ENCODE assay signal across 25 cellular contexts in the genomic region with DNA sequence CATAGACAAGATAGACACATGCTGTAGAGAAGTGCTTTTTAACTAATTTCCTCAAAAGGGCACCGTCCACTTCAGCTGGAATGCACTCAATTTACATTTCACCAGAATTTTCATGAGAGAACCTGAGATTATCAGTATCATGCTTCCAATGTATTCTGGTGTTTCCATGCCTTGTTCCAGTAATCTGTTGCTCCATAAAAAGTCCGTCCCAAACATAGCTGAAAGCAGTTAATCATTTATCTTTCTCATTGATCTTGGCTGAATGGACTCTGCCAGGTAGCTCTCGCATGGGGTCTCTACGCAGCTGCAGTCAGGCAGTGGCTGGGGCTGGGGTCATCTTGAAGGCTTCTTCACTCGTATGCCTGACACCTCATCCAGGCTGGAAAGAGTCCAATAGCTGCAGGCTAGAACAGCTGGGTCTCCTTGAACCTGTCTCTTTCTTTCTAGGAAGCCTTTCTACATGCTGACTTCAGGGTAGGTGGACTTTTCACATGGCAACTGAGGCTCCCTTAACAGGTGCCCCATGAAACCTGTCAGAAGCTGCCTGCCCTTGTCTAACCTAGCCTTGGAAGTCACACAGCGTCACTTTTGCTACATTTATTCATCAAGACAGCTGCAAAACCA. TPM values are rescaled to one million over a fixed set of nuclear protein-coding genes. Genes with fewer than 3 reads are reported as not detected.
"Had no signal": no experiment of that assay in that cellular context is flagged by ENCODE, and none has a peak within 500 bp of the region (broad histone marks: within the 10 kb centered on the region; RNA-seq: fewer than 3 reads in every experiment).

No MANE protein-coding gene starts in this region.

- ATAC-seq: effector memory CD8-positive, alpha-beta T cell; gastroesophageal sphincter; natural killer cell treated with Interleukin-12 subunit alpha and Interleukin-12 subunit beta and Interleukin-15 and Interleukin-18, amount 100 ng/mL, for 72 hours; psoas muscle had no signal

- H3K4me3 ChIP-seq: esophagus muscularis mucosa, gastroesophageal sphincter, left ventricle myocardium inferior, lung, neural progenitor cell, psoas muscle, sigmoid colon, skin epidermis, suprapubic skin, thyroid gland, upper lobe of left lung, vagina had no signal

- H3K36me3 Mint-ChIP-seq: immature natural killer cell; natural killer cell treated with Interleukin-12 subunit alpha and Interleukin-12 subunit beta and Interleukin-15 and Interleukin-18, amount 100 ng/mL, for 72 hours; neural progenitor cell had no signal

- H3K9me3 ChIP-seq: esophagus muscularis mucosa, gastroesophageal sphincter, left ventricle myocardium inferior, psoas muscle, sigmoid colon, suprapubic skin, thyroid gland, upper lobe of left lung, vagina had no signal

- FAIRE-seq: keratinocyte had no signal

- DNase-seq: effector memory CD8-positive, alpha-beta T cell; foreskin fibroblast; glutamatergic neuron; immature natural killer cell; left ventricle myocardium inferior; mesenchymal stem cell; midbrain; occipital lobe; psoas muscle; sigmoid colon; stimulated activated CD4-positive, alpha-beta T cell treated with anti-CD3 and anti-CD28 coated beads, Interleukin-2, amount 100 ng/mL, for 24 hours; stimulated activated naive CD4-positive, alpha-beta T cell; thyroid gland; upper lobe of left lung had no signal

- H3K79me2 ChIP-seq: parathyroid adenoma had no signal

- H3K27ac ChIP-seq: epithelial cell of prostate, esophagus muscularis mucosa, gastroesophageal sphincter, left ventricle myocardium inferior, neural progenitor cell, parathyroid adenoma, psoas muscle, sigmoid colon, suprapubic skin, thyroid gland, upper lobe of left lung, vagina had no signal

- H3K36me3 ChIP-seq: esophagus muscularis mucosa, gastroesophageal sphincter, left ventricle myocardium inferior, neural progenitor cell, sigmoid colon, suprapubic skin, thyroid gland, upper lobe of left lung, vagina had no signal

- H3K9me3 Mint-ChIP-seq: effector memory CD8-positive, alpha-beta T cell; immature natural killer cell; natural killer cell treated with Interleukin-12 subunit alpha and Interleukin-12 subunit beta and Interleukin-15 and Interleukin-18, amount 100 ng/mL, for 72 hours; neural progenitor cell had no signal

- H3K27me3 ChIP-seq: esophagus muscularis mucosa, gastroesophageal sphincter, neural progenitor cell, sigmoid colon, suprapubic skin, thyroid gland, upper lobe of left lung, vagina had no signal

- H3K4me1 ChIP-seq: parathyroid adenoma, psoas muscle, sigmoid colon, suprapubic skin, thyroid gland, vagina had no signal

- H3K4me1 Mint-ChIP-seq: immature natural killer cell, neural progenitor cell had no signal

- H3K27ac Mint-ChIP-seq: effector memory CD8-positive, alpha-beta T cell; immature natural killer cell; natural killer cell treated with Interleukin-12 subunit alpha and Interleukin-12 subunit beta and Interleukin-15 and Interleukin-18, amount 100 ng/mL, for 72 hours; neural progenitor cell had no signal

- H3K4me3 Mint-ChIP-seq: effector memory CD8-positive, alpha-beta T cell; immature natural killer cell; natural killer cell treated with Interleukin-12 subunit alpha and Interleukin-12 subunit beta and Interleukin-15 and Interleukin-18, amount 100 ng/mL, for 72 hours; neural progenitor cell had no signal

- H2AFZ ChIP-seq: parathyroid adenoma had no signal

- H3K4me2 ChIP-seq: neural progenitor cell had no signal

RNA-seq across cellular contexts. Expression of gene COL12A1, which starts 18.6 kb away (rescaled TPM):
- total RNA-seq: natural killer cell treated with Interleukin-12 subunit alpha and Interleukin-12 subunit beta and Interleukin-15 and Interleukin-18, amount 100 ng/mL, for 72 hours had no signal
- polyA plus RNA-seq: immature natural killer cell had no signal
